Comparison of ENCODE assay signal across 20 cellular contexts in genomic region chr7:82704121-82704520, GRCh38.
"Had no signal": no experiment of that assay in that cellular context is flagged by ENCODE, and none has a peak within 500 bp of the region (broad histone marks: within the 10 kb centered on the region; RNA-seq: fewer than 3 reads in every experiment).

No MANE protein-coding gene starts in this region.

- H3K27ac ChIP-seq: gastrocnemius medialis, heart left ventricle, left lung, spleen, thyroid gland had no signal

- H3K27me3 ChIP-seq: gastrocnemius medialis, left lung, spleen, thyroid gland had no signal

- H3K9me3 ChIP-seq: gastrocnemius medialis, heart left ventricle, left lung, spleen, thyroid gland had no signal

- H3K36me3 ChIP-seq: gastrocnemius medialis, heart left ventricle, left lung, spleen, thyroid gland had no signal

- DNase-seq: activated B cell treated with CpG ODN at 0.5 μM for 24 hours; activated CD4-positive, alpha-beta memory T cell treated with anti-CD3 and anti-CD28 coated beads for 36 hours; activated CD4-positive, alpha-beta T cell treated with anti-CD3 and anti-CD28 coated beads for 4 hours; activated naive CD4-positive, alpha-beta T cell; activated naive CD8-positive, alpha-beta T cell treated with anti-CD3 and anti-CD28 coated beads for 36 hours; activated T-cell treated with anti-CD3 and anti-CD28 coated beads, Interleukin-2, amount 50 U/mL, for 1 hour; amniotic stem cell; effector CD8-positive, alpha-beta T cell; gastrocnemius medialis; heart left ventricle; kidney; left lung; mammary epithelial cell; midbrain; nucleus accumbens; spleen; stimulated activated naive B cell treated with anti-CD40 and anti-IgM and Interleukin-4, amounts not matched to agents 10 μg/mL and 1 μg/mL and 100 μg/mL, for 72 hours; thyroid gland had no signal

- H3K4me1 ChIP-seq: gastrocnemius medialis, heart left ventricle, left lung, spleen, thyroid gland had no signal

- H3K4me3 ChIP-seq: gastrocnemius medialis, heart left ventricle, left lung, spleen, thyroid gland had no signal

- ATAC-seq: activated T-helper 17 cell treated with anti-CD3 and anti-CD28 coated beads, Interleukin-2, amount 50 U/mL, for 72 hours; esophagus mucosa; gastrocnemius medialis; heart left ventricle; left lung; stimulated activated naive B cell treated with anti-CD40 and anti-IgM and Interleukin-4, amounts not matched to agents 10 μg/mL and 1 μg/mL and 100 μg/mL, for 72 hours had no signal
